8 cellular contexts compared by ENCODE assay signal in the genomic region with DNA sequence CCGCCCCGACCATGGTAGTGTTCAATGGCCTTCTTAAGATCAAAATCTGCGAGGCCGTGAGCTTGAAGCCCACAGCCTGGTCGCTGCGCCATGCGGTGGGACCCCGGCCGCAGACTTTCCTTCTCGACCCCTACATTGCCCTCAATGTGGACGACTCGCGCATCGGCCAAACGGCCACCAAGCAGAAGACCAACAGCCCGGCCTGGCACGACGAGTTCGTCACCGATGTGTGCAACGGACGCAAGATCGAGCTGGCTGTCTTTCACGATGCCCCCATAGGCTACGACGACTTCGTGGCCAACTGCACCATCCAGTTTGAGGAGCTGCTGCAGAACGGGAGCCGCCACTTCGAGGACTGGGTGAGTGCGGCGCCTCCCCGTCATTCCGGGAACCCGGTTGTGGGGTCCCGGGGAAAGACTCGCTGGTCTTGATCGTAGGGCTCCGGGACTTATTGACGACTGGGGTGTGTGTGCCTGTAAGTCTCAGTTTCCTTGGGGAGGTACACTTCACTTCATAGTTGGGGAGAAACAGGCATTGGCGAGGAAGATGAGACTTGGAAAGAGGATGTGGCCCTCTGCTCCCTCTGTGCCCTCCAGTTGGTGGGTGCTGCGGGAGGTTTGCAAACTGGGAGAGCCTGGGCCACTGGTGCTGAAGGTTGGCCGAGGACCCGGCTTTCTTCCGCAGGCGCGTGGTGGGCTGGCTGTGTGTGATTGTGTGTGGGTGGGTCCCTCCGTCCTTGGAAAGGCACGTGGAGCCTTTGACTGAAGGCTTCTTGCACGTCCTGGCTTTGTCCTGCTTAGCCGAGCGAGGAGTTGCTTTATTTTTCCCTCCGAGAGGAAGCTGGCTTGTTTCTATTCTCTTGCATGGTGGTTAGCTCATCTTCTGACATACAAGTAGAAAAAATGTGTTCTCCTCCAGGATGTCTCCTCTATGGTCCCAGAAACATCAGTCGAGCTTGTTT. TPM values are rescaled to one million over a fixed set of nuclear protein-coding genes. Genes with fewer than 3 reads are reported as not detected.
DNase-seq lines count a peak whose midpoint lies in the region; ATAC-seq, FAIRE-seq and TF ChIP-seq lines count a peak whose summit lies in the region.

No MANE protein-coding gene starts in this region.

- no peaks in the 10 kb centered on the region for H4K20me1 ChIP-seq in endothelial cell of umbilical vein (replicated peaks; ENCODE audit: control insufficient read depth, extremely low read depth, insufficient read depth, low read length)

- H3K9me3 ChIP-seq in endothelial cell of umbilical vein (replicated peaks; ENCODE audit: control insufficient read depth, insufficient read depth, low read length) (no peaks in the 10 kb centered on the region), mucosa of stomach (ENCODE audit: control insufficient read depth, low read length) (no peaks in the 10 kb centered on the region), tibial artery (no peaks in the 10 kb centered on the region)

- TF ChIP-seq POLR2A in endothelial cell of umbilical vein (IDR thresholded peaks at IDR 0.05; ENCODE audit: low read depth, low read length), result no peak

- DNase-seq in DMS 273 treated with DMSO at 0.1 percent for 48 hours (lab: John Stamatoyannopoulos, UW) (peak; percentile 11), NAMALWA (ENCODE audit: low spot score) (peak; percentile 67), endothelial cell of umbilical vein (ENCODE audit: low read depth, low spot score) (peak; percentile 64), tibial artery (peak; percentile 56 to 78)
- peak; percentile 44 for DNase-seq in activated CD8-positive, alpha-beta T cell treated with anti-CD3 and anti-CD28 coated beads, Interleukin-2, amount 10 ng/mL, durations not matched to agents 7 days and 5 days

- peaks cover 4% of the 10 kb centered on the region for H3K36me3 Mint-ChIP-seq in activated CD8-positive, alpha-beta T cell treated with anti-CD3 and anti-CD28 coated beads, Interleukin-2, amount 10 ng/mL, durations not matched to agents 7 days and 5 days (ENCODE audit: low read depth)

- H2AFZ ChIP-seq in endothelial cell of umbilical vein (ENCODE audit: low read depth, low read length), result peak overlapping the region; percentile 28

- no peak for ATAC-seq in activated CD8-positive, alpha-beta T cell treated with anti-CD3 and anti-CD28 coated beads, Interleukin-2, amount 10 ng/mL, durations not matched to agents 7 days and 5 days
- ATAC-seq in HG03159 (IDR thresholded peaks at IDR 0.05; ENCODE audit: unreplicated experiment) (no peak), GM21447 (IDR thresholded peaks at IDR 0.05; ENCODE audit: unreplicated experiment) (no peak)

- H3K9ac ChIP-seq in endothelial cell of umbilical vein (replicated peaks; ENCODE audit: extremely low read depth, insufficient read depth, low read length), result peak overlapping the region; percentile 86
- peak overlapping the region; percentile 77 for H3K9ac ChIP-seq in mucosa of stomach (ENCODE audit: low read length)

- H3K27ac ChIP-seq in endothelial cell of umbilical vein (ENCODE audit: insufficient read depth, low read depth, low read length) (no peak overlapping the region), tibial artery (peak overlapping the region; percentile 87 to 100)

- intact Hi-C loops in endothelial cell of umbilical vein (cut with micrococcal nuclease) (loop anchor here (1.0 kb wide), 1 partner anchor 17 kb away; no protein-coding TSS in a partner anchor), tibial artery (cut with DNase I; ENCODE audit: low total_unique reads) (no loop called here)

- H3K79me2 ChIP-seq in endothelial cell of umbilical vein (ENCODE audit: control insufficient read depth, insufficient read depth, low read length), result peaks cover 6% of the 10 kb centered on the region

- POLR2A ChIA-PET in activated CD8-positive, alpha-beta T cell treated with anti-CD3 and anti-CD28 coated beads, Interleukin-2, amount 10 ng/mL, durations not matched to agents 7 days and 5 days (lab: Charles Lee), result interaction anchor here (0.6 to 1.5 kb wide), 2 partner anchors 10 to 16 kb away, joined by 3 to 4 read pairs; no protein-coding TSS in a partner anchor
- POLR2A ChIA-PET in endothelial cell of umbilical vein (lab: Charles Lee), result interaction anchor here (1.3 kb wide), 1 partner anchor 161 kb away, joined by 3 read pairs; no protein-coding TSS in a partner anchor

- H3K4me3 ChIP-seq in endothelial cell of umbilical vein (replicated peaks in 1 of 3; ENCODE audit: insufficient read depth in 1 of 3, low read depth in 1 of 3, low read length in 3 of 3) (peak overlapping the region; percentile 34 to 81 (median 74)), mucosa of stomach (ENCODE audit: low read length) (peak overlapping the region; percentile 57), tibial artery (peak overlapping the region; percentile 73 to 90)

- H3K4me3 Mint-ChIP-seq in activated CD8-positive, alpha-beta T cell treated with anti-CD3 and anti-CD28 coated beads, Interleukin-2, amount 10 ng/mL, durations not matched to agents 7 days and 5 days, result peak overlapping the region; percentile 71

- H3K27ac Mint-ChIP-seq in activated CD8-positive, alpha-beta T cell treated with anti-CD3 and anti-CD28 coated beads, Interleukin-2, amount 10 ng/mL, durations not matched to agents 7 days and 5 days, result peak overlapping the region; percentile 77

- H3K36me3 ChIP-seq in endothelial cell of umbilical vein (ENCODE audit: control insufficient read depth in 2 of 2, extremely low read depth in 1 of 2, insufficient read depth in 2 of 2, low read length in 2 of 2) (no peaks in the 10 kb centered on the region), mucosa of stomach (ENCODE audit: control insufficient read depth, insufficient read depth, low read length) (no peaks in the 10 kb centered on the region), tibial artery (no peaks in the 10 kb centered on the region)

- H3K27me3 Mint-ChIP-seq in activated CD8-positive, alpha-beta T cell treated with anti-CD3 and anti-CD28 coated beads, Interleukin-2, amount 10 ng/mL, durations not matched to agents 7 days and 5 days (ENCODE audit: low read depth), result peaks cover 8% of the 10 kb centered on the region

- H3K9me1 ChIP-seq in endothelial cell of umbilical vein (replicated peaks; ENCODE audit: control insufficient read depth, extremely low read depth, insufficient read depth, low read length), result no peaks in the 10 kb centered on the region

- peaks cover 31% of the 10 kb centered on the region for H3K4me1 Mint-ChIP-seq in activated CD8-positive, alpha-beta T cell treated with anti-CD3 and anti-CD28 coated beads, Interleukin-2, amount 10 ng/mL, durations not matched to agents 7 days and 5 days (ENCODE audit: low read depth)

- TF ChIP-seq CTCF in endothelial cell of umbilical vein (IDR thresholded peaks at IDR 0.05; ENCODE audit: extremely low read depth in 1 of 2, insufficient read depth in 1 of 2, low read depth in 1 of 2, low read length in 2 of 2), result no peak
- no peak for TF ChIP-seq CTCF in tibial artery (IDR thresholded peaks at IDR 0.05)

- H3K9me3 Mint-ChIP-seq in activated CD8-positive, alpha-beta T cell treated with anti-CD3 and anti-CD28 coated beads, Interleukin-2, amount 10 ng/mL, durations not matched to agents 7 days and 5 days (ENCODE audit: insufficient read depth), result no peaks in the 10 kb centered on the region

- FAIRE-seq in endothelial cell of umbilical vein (lab: Jason Lieb, UNC), result peak; percentile 68

- dilution Hi-C loops in endothelial cell of umbilical vein (cut with MboI; ENCODE audit: extremely low pct_ligation_motif_present, low sequenced_read_pairs), result no loop called here

- H3K27me3 ChIP-seq in endothelial cell of umbilical vein (ENCODE audit: control insufficient read depth in 2 of 2, insufficient read depth in 2 of 2, low read length in 2 of 2) (no peaks in the 10 kb centered on the region), mucosa of stomach (ENCODE audit: control insufficient read depth, insufficient read depth, low read length) (no peaks in the 10 kb centered on the region), tibial artery (no peaks in the 10 kb centered on the region)

- H3K4me2 ChIP-seq in endothelial cell of umbilical vein (ENCODE audit: insufficient read depth, low read length), result peak overlapping the region; percentile 57

- H3K4me1 ChIP-seq in endothelial cell of umbilical vein (ENCODE audit: control insufficient read depth, extremely low read depth, insufficient read depth, low read length) (peaks cover 16% of the 10 kb centered on the region), mucosa of stomach (ENCODE audit: control insufficient read depth, insufficient read depth, low read length) (no peaks in the 10 kb centered on the region), tibial artery (peaks cover 4 to 39% (median 14%) of the 10 kb centered on the region in 4 donors)

- BruUV-seq in endothelial cell of umbilical vein (replicated peaks; lab: Mats Ljungman, UMichigan), result TSS peak; percentile 11

- CTCF ChIA-PET in activated CD8-positive, alpha-beta T cell treated with anti-CD3 and anti-CD28 coated beads, Interleukin-2, amount 10 ng/mL, durations not matched to agents 7 days and 5 days (lab: Charles Lee), result interaction anchor here (1.3 to 1.6 kb wide), 4 partner anchors 8 to 128 kb away, joined by 3 to 8 read pairs (median 6); no protein-coding TSS in a partner anchor
- CTCF ChIA-PET in endothelial cell of umbilical vein (lab: Charles Lee), result interaction anchor here (0.8 to 5.9 kb wide), 11 partner anchors 10 to 283 kb away, joined by 3 to 66 read pairs (median 3); no protein-coding TSS in a partner anchor

RNA-seq across cellular contexts. Expression of gene PRKCE, which starts 0.9 kb away (rescaled TPM):
- total RNA-seq in activated CD8-positive, alpha-beta T cell treated with anti-CD3 and anti-CD28 coated beads, Interleukin-2, amount 10 ng/mL, durations not matched to agents 7 days and 5 days, result 10 to 100 TPM; 15.4 to 16.2 TPM
- 27.9 and 31.9 TPM in 2 replicates for total RNA-seq in endothelial cell of umbilical vein
- polyA plus RNA-seq in endothelial cell of umbilical vein, result 31.5 and 33.9 TPM in 2 replicates
- polyA plus RNA-seq in endothelial cell of umbilical vein (2011; cell fraction: cytosol; rRNA removed), result 26.0 and 29.6 TPM in 2 replicates
- 42.5 and 48.6 TPM in 2 replicates for polyA plus RNA-seq in endothelial cell of umbilical vein (2011; cell fraction: nucleus; rRNA removed)
- polyA plus RNA-seq in endothelial cell of umbilical vein (2012), result 32.0 and 35.1 TPM in 2 replicates
- 132 and 140 TPM in 2 replicates for polyA minus RNA-seq in endothelial cell of umbilical vein
- 21.7 TPM for polyA minus RNA-seq in endothelial cell of umbilical vein (2011; cell fraction: cytosol; rRNA and poly(A)+ RNA removed)
- polyA minus RNA-seq in endothelial cell of umbilical vein (2011; cell fraction: nucleus; rRNA and poly(A)+ RNA removed), result 151 and 175 TPM in 2 replicates

RNA-seq across cellular contexts. Expression of gene SRBD1, which starts 41.3 kb away (rescaled TPM):
- 10 to 100 TPM; 19.2 to 22.7 TPM for total RNA-seq in activated CD8-positive, alpha-beta T cell treated with anti-CD3 and anti-CD28 coated beads, Interleukin-2, amount 10 ng/mL, durations not matched to agents 7 days and 5 days
- total RNA-seq in endothelial cell of umbilical vein, result 12.5 and 12.9 TPM in 2 replicates
- polyA plus RNA-seq in endothelial cell of umbilical vein, result 2.0 and 3.7 TPM in 2 replicates
- 4.3 and 5.0 TPM in 2 replicates for polyA plus RNA-seq in endothelial cell of umbilical vein (2011; cell fraction: cytosol; rRNA removed)
- polyA plus RNA-seq in endothelial cell of umbilical vein (2011; cell fraction: nucleus; rRNA removed), result 8.6 and 9.5 TPM in 2 replicates
- polyA plus RNA-seq in endothelial cell of umbilical vein (2012), result 10.8 and 11.9 TPM in 2 replicates
- polyA minus RNA-seq in endothelial cell of umbilical vein, result 15.7 and 18.2 TPM in 2 replicates
- 14.0 TPM for polyA minus RNA-seq in endothelial cell of umbilical vein (2011; cell fraction: cytosol; rRNA and poly(A)+ RNA removed)
- 32.2 and 39.4 TPM in 2 replicates for polyA minus RNA-seq in endothelial cell of umbilical vein (2011; cell fraction: nucleus; rRNA and poly(A)+ RNA removed)

Comparison
In these comparisons a context has a peak if more than half of its experiments do, and no peak if none do; other contexts are left out.
1. DNase-seq: peak in every context shown above with its lines; median percentile 67 in NAMALWA; 67 in tibial artery; 64 in endothelial cell of umbilical vein; 44 in activated CD8-positive, alpha-beta T cell treated with anti-CD3 and anti-CD28 coated beads, Interleukin-2, amount 10 ng/mL, durations not matched to agents 7 days and 5 days; 11 in DMS 273 treated with DMSO at 0.1 percent for 48 hours.